In genomic region chr14:92389598-92390126, GRCh38 we compare ENCODE assay signal across 19 cellular contexts.
"Had no signal": no experiment of that assay in that cellular context is flagged by ENCODE, and none has a peak within 500 bp of the region (broad histone marks: within the 10 kb centered on the region; RNA-seq: fewer than 3 reads in every experiment).

No MANE protein-coding gene starts in this region.

- H3K36me3 Mint-ChIP-seq: activated naive CD4-positive, alpha-beta T cell treated with anti-CD3 and anti-CD28 coated beads, Interleukin-2, amount 50 U/mL, for 24 hours; naive thymus-derived CD4-positive, alpha-beta T cell; stimulated activated memory B cell treated with anti-CD40 and anti-IgM and Interleukin-4, amounts not matched to agents 10 μg/mL and 1 μg/mL and 100 μg/mL, for 72 hours; T-cell had no signal

- H3K27me3 ChIP-seq: esophagus muscularis mucosa, tibial artery had no signal

- H3K36me3 ChIP-seq: esophagus muscularis mucosa, lower lobe of right lung, tibial artery, WERI-Rb-1 had no signal

- ATAC-seq: left cardiac atrium; lower lobe of right lung; naive thymus-derived CD4-positive, alpha-beta T cell; right cardiac atrium; stimulated activated memory B cell treated with anti-CD40 and anti-IgM and Interleukin-4, amounts not matched to agents 10 μg/mL and 1 μg/mL and 100 μg/mL, for 72 hours; T-cell had no signal

- H3K27ac ChIP-seq: esophagus muscularis mucosa, lower lobe of right lung, tibial artery, WERI-Rb-1 had no signal

- H3K4me3 ChIP-seq: esophagus muscularis mucosa, lower lobe of right lung, tibial artery had no signal

- H3K27ac Mint-ChIP-seq: activated naive CD4-positive, alpha-beta T cell treated with anti-CD3 and anti-CD28 coated beads, Interleukin-2, amount 50 U/mL, for 24 hours; naive thymus-derived CD4-positive, alpha-beta T cell; progenitor cell of endocrine pancreas; stimulated activated memory B cell treated with anti-CD40 and anti-IgM and Interleukin-4, amounts not matched to agents 10 μg/mL and 1 μg/mL and 100 μg/mL, for 72 hours; T-cell had no signal

- H3K9me3 Mint-ChIP-seq: activated naive CD4-positive, alpha-beta T cell treated with anti-CD3 and anti-CD28 coated beads, Interleukin-2, amount 50 U/mL, for 24 hours; immature natural killer cell; naive thymus-derived CD4-positive, alpha-beta T cell; stimulated activated memory B cell treated with anti-CD40 and anti-IgM and Interleukin-4, amounts not matched to agents 10 μg/mL and 1 μg/mL and 100 μg/mL, for 72 hours; T-cell had no signal

- H3K4me1 ChIP-seq: esophagus muscularis mucosa, tibial artery had no signal

- DNase-seq: activated CD4-positive, alpha-beta T cell treated with anti-CD3 and anti-CD28 coated beads for 4 hours; activated CD8-positive, alpha-beta memory T cell treated with anti-CD3 and anti-CD28 coated beads for 24 hours; activated effector memory CD4-positive, alpha-beta T cell treated with Interleukin-2 at 50 U/mL for 16 hours; anterior cingulate cortex; glutamatergic neuron; immature natural killer cell; left cardiac atrium; lower lobe of right lung; naive thymus-derived CD4-positive, alpha-beta T cell; occipital lobe; small intestine; T-cell; tibial artery; WERI-Rb-1 had no signal
